12 cellular contexts compared by ENCODE assay signal in the genomic region with DNA sequence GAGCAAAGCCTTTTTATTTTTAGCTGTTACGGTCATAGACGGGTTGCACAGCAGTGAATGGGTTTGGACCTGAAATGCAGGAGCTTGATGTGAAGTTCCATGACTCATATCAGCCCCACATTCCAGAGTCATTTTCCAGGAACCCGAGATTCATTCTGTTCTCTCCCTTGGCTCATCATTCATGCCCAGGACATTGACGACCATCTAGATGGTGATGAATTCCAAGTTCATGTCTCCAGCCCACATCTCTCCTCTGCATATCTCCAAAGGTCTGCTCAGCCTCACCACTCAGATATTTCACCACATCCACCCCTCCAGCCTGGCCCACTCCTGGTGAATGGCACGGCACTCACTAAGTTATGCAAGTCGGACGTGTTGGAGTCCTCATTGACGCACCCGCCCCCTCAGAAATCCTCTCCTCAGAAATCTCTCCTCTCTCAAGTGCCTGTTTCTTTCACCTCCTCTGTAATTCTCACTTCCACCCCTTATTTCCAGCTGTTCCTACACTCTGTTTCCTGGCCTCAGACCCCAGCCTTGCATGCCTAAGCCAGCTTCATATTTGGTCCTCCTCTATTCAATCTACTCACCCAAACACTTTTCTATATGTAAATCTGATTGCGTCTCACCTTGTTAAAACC.
A peak's percentile ranks its signal among the peaks of the same experiment; 100 is the strongest.
DNase-seq lines count a peak whose midpoint lies in the region; ATAC-seq and TF ChIP-seq lines count a peak whose summit lies in the region.
"Had no signal": no experiment of that assay in that cellular context is flagged by ENCODE, and none has a peak within 500 bp of the region (broad histone marks: within the 10 kb centered on the region; RNA-seq: fewer than 3 reads in every experiment).

No MANE protein-coding gene starts in this region.

- no peak for TF ChIP-seq EP300 in gastroesophageal sphincter (IDR thresholded peaks at IDR 0.05)

- H3K4me3 ChIP-seq in adipocyte (ENCODE audit: low read length) (no peak overlapping the region), gastroesophageal sphincter (no peak overlapping the region), osteoblast (ENCODE audit: insufficient read depth, low read length) (no peak overlapping the region), adrenal gland (no peak overlapping the region)
- H3K4me3 ChIP-seq: BLaER1 treated with 17β-estradiol and CSF1 and Interleukin-3, amounts not matched to agents 10 nM and 100 nM had no signal

- DNase-seq in AG20443 (ENCODE audit: low spot score) = peak; percentile 88
- no peak for DNase-seq in adipocyte (ENCODE audit: low read depth)
- peak; percentile 93 for DNase-seq in osteoblast (ENCODE audit: insufficient read length, low spot score, missing footprints)
- no peak for DNase-seq in dedifferentiated amniotic fluid mesenchymal stem cell (ENCODE audit: extremely low spot score)
- DNase-seq in adrenal gland = no peak
- DNase-seq in NCI-H2227 treated with DMSO at 0.1 percent for 48 hours (lab: John Stamatoyannopoulos, UW) = no peak
- no peak for DNase-seq in NCI-H1092 treated with DMSO at 0.1 percent for 48 hours (lab: John Stamatoyannopoulos, UW)
- DNase-seq: activated naive CD8-positive, alpha-beta T cell treated with anti-CD3 and anti-CD28 coated beads, Interleukin-2, amount 10 ng/mL, durations not matched to agents 7 days and 5 days; effector memory CD4-positive, alpha-beta T cell had no signal

- no peaks in the 10 kb centered on the region for H3K27me3 ChIP-seq in adipocyte (replicated peaks; ENCODE audit: control insufficient read depth, insufficient read depth, low read length)
- no peaks in the 10 kb centered on the region for H3K27me3 ChIP-seq in gastroesophageal sphincter
- H3K27me3 ChIP-seq in osteoblast (ENCODE audit: insufficient read depth, low read length) = no peaks in the 10 kb centered on the region
- H3K27me3 ChIP-seq in adrenal gland = no peaks in the 10 kb centered on the region
- H3K27me3 ChIP-seq: BLaER1 treated with 17β-estradiol and CSF1 and Interleukin-3, amounts not matched to agents 10 nM and 100 nM had no signal

- intact Hi-C loops in adrenal gland (cut with DNase I) = no loop called here

- H3K9ac ChIP-seq in adipocyte (ENCODE audit: low read length) = peak overlapping the region; percentile 7
- H3K9ac ChIP-seq: BLaER1 treated with 17β-estradiol and CSF1 and Interleukin-3, amounts not matched to agents 10 nM and 100 nM had no signal

- H3K9me3 ChIP-seq in adipocyte (ENCODE audit: control insufficient read depth, low read length) (no peaks in the 10 kb centered on the region), gastroesophageal sphincter (no peaks in the 10 kb centered on the region), osteoblast (ENCODE audit: low read depth, low read length) (no peaks in the 10 kb centered on the region), adrenal gland (replicated peaks in 1 of 3) (no peaks in the 10 kb centered on the region)
- H3K9me3 ChIP-seq: BLaER1 treated with 17β-estradiol and CSF1 and Interleukin-3, amounts not matched to agents 10 nM and 100 nM had no signal

- TF ChIP-seq CTCF in gastroesophageal sphincter (IDR thresholded peaks at IDR 0.05) (no peak), osteoblast (IDR thresholded peaks at IDR 0.05; ENCODE audit: extremely low read depth, low read depth, low read length) (no peak), adrenal gland (IDR thresholded peaks at IDR 0.05) (no peak)

- H4K20me1 ChIP-seq in osteoblast (ENCODE audit: insufficient read depth, low read length) = no peaks in the 10 kb centered on the region
- H4K20me1 ChIP-seq: BLaER1 treated with 17β-estradiol and CSF1 and Interleukin-3, amounts not matched to agents 10 nM and 100 nM had no signal

- peaks cover 24% of the 10 kb centered on the region for H3K4me1 ChIP-seq in adipocyte (ENCODE audit: control insufficient read depth, insufficient read depth, low read length)
- no peaks in the 10 kb centered on the region for H3K4me1 ChIP-seq in gastroesophageal sphincter
- H3K4me1 ChIP-seq in osteoblast (ENCODE audit: insufficient read depth, low read length) = peaks cover 22% of the 10 kb centered on the region
- no peaks in the 10 kb centered on the region for H3K4me1 ChIP-seq in adrenal gland (replicated peaks in 1 of 2)

- H3K4me2 ChIP-seq in osteoblast (ENCODE audit: insufficient read depth, low read length) = peak overlapping the region; percentile 22

- H2AFZ ChIP-seq in osteoblast (ENCODE audit: low read length) = no peak overlapping the region

- peak; percentile 81 for ATAC-seq in gastroesophageal sphincter

- 59 to 69% methylated on average over 8 to 10 of the region's 10 CpGs for WGBS in gastroesophageal sphincter (ENCODE audit: low coverage in 1 of 2), 2 donors
- WGBS in adrenal gland, 4 donors = 79 to 89% (median 82%) methylated on average over 10 of the region's 10 CpGs

- H3K79me2 ChIP-seq in osteoblast (ENCODE audit: insufficient read depth, low read length) = no peaks in the 10 kb centered on the region

- no peaks in the 10 kb centered on the region for H3K36me3 ChIP-seq in adipocyte (ENCODE audit: control insufficient read depth, insufficient read depth, low read length, severe bottlenecking)
- no peaks in the 10 kb centered on the region for H3K36me3 ChIP-seq in gastroesophageal sphincter
- H3K36me3 ChIP-seq in osteoblast (ENCODE audit: insufficient read depth, low read length) = no peaks in the 10 kb centered on the region
- no peaks in the 10 kb centered on the region for H3K36me3 ChIP-seq in adrenal gland (replicated peaks in 1 of 2)
- H3K36me3 ChIP-seq: BLaER1 treated with 17β-estradiol and CSF1 and Interleukin-3, amounts not matched to agents 10 nM and 100 nM had no signal

- TF ChIP-seq POLR2A in gastroesophageal sphincter (IDR thresholded peaks at IDR 0.05) (no peak), adrenal gland (IDR thresholded peaks at IDR 0.05) (no peak)

- H3K27ac ChIP-seq in gastroesophageal sphincter (peak overlapping the region in 1 of 4 donors; percentile 1), osteoblast (ENCODE audit: low read depth, low read length) (peak overlapping the region; percentile 92), adrenal gland (no peak overlapping the region)
- H3K27ac ChIP-seq: BLaER1 treated with 17β-estradiol and CSF1 and Interleukin-3, amounts not matched to agents 10 nM and 100 nM; HL-60 had no signal

Comparison
In these comparisons a context has a peak if more than half of its experiments do, and no peak if none do; other contexts are left out.
1. DNase-seq: peak in AG20443 (single experiment) and osteoblast (single experiment); none in adipocyte (single experiment), dedifferentiated amniotic fluid mesenchymal stem cell (single experiment), adrenal gland (0 of 7), NCI-H2227 treated with DMSO at 0.1 percent for 48 hours (single experiment) and NCI-H1092 treated with DMSO at 0.1 percent for 48 hours (single experiment).